Comparison of ENCODE assay signal across 8 cellular contexts in the genomic region with DNA sequence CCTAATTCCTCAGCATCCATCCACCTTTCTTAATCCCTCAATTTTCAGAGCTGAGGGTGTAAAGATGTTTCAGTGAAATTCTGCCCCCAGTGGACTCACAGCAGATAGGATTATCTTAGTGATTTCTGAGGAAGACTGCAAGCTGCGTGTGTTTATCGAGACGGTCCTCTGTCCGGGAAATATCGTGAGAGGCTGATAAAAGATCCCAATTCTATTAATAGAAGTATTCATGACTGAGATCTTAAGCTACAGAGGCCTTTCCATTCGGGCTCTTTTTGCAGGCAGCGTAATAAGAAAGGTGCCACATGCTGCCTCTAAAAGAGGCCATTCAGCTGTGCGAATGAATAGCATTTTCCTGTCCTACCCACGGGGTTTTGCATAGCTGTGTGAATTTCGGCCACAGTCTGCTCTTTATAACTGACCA.
DNase-seq lines count a peak whose midpoint lies in the region; ATAC-seq and TF ChIP-seq lines count a peak whose summit lies in the region.

No MANE protein-coding gene starts in this region.

- CTCF ChIA-PET in RWPE1 (lab: Yijun Ruan, JAX): interaction anchor here (0.5 to 2.0 kb wide), 9 partner anchors 17 to 1152 kb away, joined by 3 to 6 read pairs (median 3); no protein-coding TSS in a partner anchor

- H3K4me1 Mint-ChIP-seq in activated naive CD4-positive, alpha-beta T cell treated with anti-CD3 and anti-CD28 coated beads, Interleukin-2, amount 50 U/mL, for 24 hours: peaks cover 56% of the 10 kb centered on the region

- no peaks in the 10 kb centered on the region for H3K27me3 Mint-ChIP-seq in activated naive CD4-positive, alpha-beta T cell treated with anti-CD3 and anti-CD28 coated beads, Interleukin-2, amount 50 U/mL, for 24 hours

- peak overlapping the region; percentile 6 for H3K4me3 ChIP-seq in fibroblast of villous mesenchyme (ENCODE audit: low read depth, low read length)
- H3K4me3 ChIP-seq in urinary bladder (ENCODE audit: low read depth, low read length): no peak overlapping the region

- ATAC-seq in GM19023 (IDR thresholded peaks at IDR 0.05; ENCODE audit: unreplicated experiment): no peak

- POLR2A ChIA-PET in RWPE1 (lab: Yijun Ruan, JAX; ENCODE audit: low non-redundant PET): no interaction called here

- no peaks in the 10 kb centered on the region for H3K36me3 ChIP-seq in urinary bladder (ENCODE audit: insufficient read depth)

- TF ChIP-seq CTCF in RWPE1 (conservative IDR thresholded peaks at IDR 0.05; ENCODE audit: low read depth) (peak; percentile 24; the same call in 1 of the 2 replicates), fibroblast of villous mesenchyme (IDR thresholded peaks at IDR 0.05; ENCODE audit: insufficient read depth, low read depth, low read length) (peak; percentile 42)

- WGBS in urinary bladder: 45% methylated on average over 10 of the region's 10 CpGs

- peak overlapping the region; percentile 53 for H3K4me3 Mint-ChIP-seq in activated naive CD4-positive, alpha-beta T cell treated with anti-CD3 and anti-CD28 coated beads, Interleukin-2, amount 50 U/mL, for 24 hours

- H3K9me3 Mint-ChIP-seq in activated naive CD4-positive, alpha-beta T cell treated with anti-CD3 and anti-CD28 coated beads, Interleukin-2, amount 50 U/mL, for 24 hours: no peaks in the 10 kb centered on the region

- no peak for DNase-seq in activated naive CD4-positive, alpha-beta T cell (lab: John Stamatoyannopoulos, UW)
- DNase-seq in RWPE1 (ENCODE audit: low spot score): peak; percentile 33
- DNase-seq in fibroblast of villous mesenchyme (ENCODE audit: low read depth): peak; percentile 45
- DNase-seq in activated effector memory CD4-positive, alpha-beta T cell treated with anti-CD3 and anti-CD28 coated beads, Interleukin-2, amount 50 U/mL, for 16 hours: no peak
- no peak for DNase-seq in NCI-H345 treated with DMSO at 0.1 percent for 48 hours (lab: John Stamatoyannopoulos, UW; ENCODE audit: unreplicated experiment)

- no peaks in the 10 kb centered on the region for H3K4me1 ChIP-seq in urinary bladder (ENCODE audit: insufficient read depth)

- peak overlapping the region; percentile 70; the same call in 1 of the 2 replicates for H3K27ac ChIP-seq in RWPE1
- H3K27ac ChIP-seq in urinary bladder (ENCODE audit: low read depth): peak overlapping the region; percentile 41

- H3K27ac Mint-ChIP-seq in activated naive CD4-positive, alpha-beta T cell treated with anti-CD3 and anti-CD28 coated beads, Interleukin-2, amount 50 U/mL, for 24 hours: peak overlapping the region; percentile 64

- no peaks in the 10 kb centered on the region for H3K36me3 Mint-ChIP-seq in activated naive CD4-positive, alpha-beta T cell treated with anti-CD3 and anti-CD28 coated beads, Interleukin-2, amount 50 U/mL, for 24 hours

Comparison
In these comparisons a context has a peak if more than half of its experiments do, and no peak if none do; other contexts are left out.
1. DNase-seq: peak in RWPE1 (single experiment) and fibroblast of villous mesenchyme (single experiment); none in activated naive CD4-positive, alpha-beta T cell (0 of 4), activated effector memory CD4-positive, alpha-beta T cell treated with anti-CD3 and anti-CD28 coated beads, Interleukin-2, amount 50 U/mL, for 16 hours (single experiment) and NCI-H345 treated with DMSO at 0.1 percent for 48 hours (single experiment).